19 cellular contexts compared by ENCODE assay signal in genomic region chr5:44236040-44236439, GRCh38.
DNase-seq lines count a peak whose midpoint lies in the region; ATAC-seq and TF ChIP-seq lines count a peak whose summit lies in the region.
"Had no signal": no experiment of that assay in that cellular context is flagged by ENCODE, and none has a peak within 500 bp of the region (broad histone marks: within the 10 kb centered on the region; RNA-seq: fewer than 3 reads in every experiment).

No MANE protein-coding gene starts in this region.

- H3K4me3 ChIP-seq in mesendoderm (ENCODE audit: low read length), result no peak overlapping the region
- H3K4me3 ChIP-seq: A549, GM12878, GM23248 had no signal

- H3K23ac ChIP-seq in H9 (ENCODE audit: insufficient read length, low read depth, low read length) (no peak overlapping the region), mesendoderm (ENCODE audit: low read length) (no peak overlapping the region)

- H3K4me1 ChIP-seq in H9 (ENCODE audit: insufficient read depth, low read length), result no peaks in the 10 kb centered on the region; the same call in 1 of the 2 replicates
- no peaks in the 10 kb centered on the region for H3K4me1 ChIP-seq in mesendoderm (ENCODE audit: control insufficient read depth, low read depth, low read length)
- H3K4me1 ChIP-seq: A549 had no signal

- H2BK5ac ChIP-seq in H9 (ENCODE audit: insufficient read length, low read length) (no peak overlapping the region), mesendoderm (ENCODE audit: low read length) (peak overlapping the region; percentile 56)

- H3K56ac ChIP-seq in H9 (ENCODE audit: insufficient read length, low read depth, low read length) (no peak overlapping the region), mesendoderm (ENCODE audit: low read length) (peak overlapping the region; percentile 38)

- no peak overlapping the region for H4K5ac ChIP-seq in H9 (ENCODE audit: insufficient read length, low read depth, low read length)
- no peak overlapping the region for H4K5ac ChIP-seq in mesendoderm (ENCODE audit: low read length)

- no peak overlapping the region for H2AFZ ChIP-seq in H9 (ENCODE audit: low read length)
- H2AFZ ChIP-seq: GM23248 had no signal

- no peak overlapping the region for H3K27ac ChIP-seq in H9 (ENCODE audit: insufficient read length, low read depth, low read length)
- no peak overlapping the region for H3K27ac ChIP-seq in mesendoderm (ENCODE audit: low read depth, low read length)
- H3K27ac ChIP-seq: A549, GM23248 had no signal

- POLR2A ChIA-PET in WTC11 (lab: Charles Lee), result interaction anchor here (0.7 kb wide), 1 partner anchor 155 kb away, joined by 5 read pairs; no protein-coding TSS in a partner anchor

- no peaks in the 10 kb centered on the region for H3K9me3 ChIP-seq in H9 (ENCODE audit: control insufficient read depth, low read depth, low read length)
- H3K9me3 ChIP-seq: A549 had no signal

- DNase-seq in H9, result peak; percentile 43
- no peak for DNase-seq in WTC11 (ENCODE audit: low spot score)
- peak; percentile 28 for DNase-seq in mesendoderm
- no peak for DNase-seq in T1000 (lab: John Stamatoyannopoulos, UW)
- no peak for DNase-seq in activated T-helper 1 cell treated with anti-CD3 and anti-CD28 coated beads, Interleukin-12 subunit alpha, Interleukin-12 subunit beta, Interleukin-2, Interleukin-4 antibody, amounts not matched to agents 30 ng/mL and 10 ng/mL and 1 ng/mL, durations not matched to agents 14 hours and 24 hours and 36 hours (ENCODE audit: low spot score)
- DNase-seq in islet precursor cell, result no peak
- DNase-seq: 8988T; ACHN; C1 segment of cervical spinal cord; Calu3; CD4-positive, alpha-beta memory T cell; COR-L47; DMS153; DND-41; GDM1; GM23248; HCEC 1CT had no signal

- H3K9ac ChIP-seq in H9 (ENCODE audit: extremely low read depth, insufficient read length, low read length), result no peak overlapping the region
- no peak overlapping the region for H3K9ac ChIP-seq in mesendoderm (ENCODE audit: low read length)
- H3K9ac ChIP-seq: GM23248 had no signal

- no CpG with 5 or more reads among the region's 4 CpGs for WGBS in H9 (ENCODE audit: extremely low coverage, insufficient read length, low lambda C conversion rate)
- no CpG with 5 or more reads among the region's 4 CpGs for WGBS in mesendoderm (ENCODE audit: extremely low coverage, insufficient coverage, low lambda C conversion rate)

- intact Hi-C loops in activated T-helper 1 cell treated with anti-CD3 and anti-CD28 coated beads, Interleukin-12 subunit alpha, Interleukin-12 subunit beta, Interleukin-2, Interleukin-4 antibody, amounts not matched to agents 30 ng/mL and 10 ng/mL and 1 ng/mL, durations not matched to agents 14 hours and 24 hours and 36 hours (cut with micrococcal nuclease), result no loop called here

- no peaks in the 10 kb centered on the region for H3K23me2 ChIP-seq in H9 (ENCODE audit: insufficient read length, low read depth, low read length, poor library complexity, severe bottlenecking)

- no peak overlapping the region for H2BK20ac ChIP-seq in H9 (ENCODE audit: low read depth, low read length, poor library complexity, severe bottlenecking)

- H3K18ac ChIP-seq in H9 (ENCODE audit: insufficient read length, low read depth, low read length) (no peak overlapping the region), mesendoderm (ENCODE audit: low read length) (no peak overlapping the region)

- peak; percentile 51; the same call in 1 of the 2 replicates for ATAC-seq in WTC11
- ATAC-seq: A549, GM12878 had no signal

- no peak overlapping the region for H2AK5ac ChIP-seq in H9 (ENCODE audit: insufficient read length, low read length)
- H2AK5ac ChIP-seq in mesendoderm (ENCODE audit: low read length), result no peak overlapping the region

- H3K27me3 ChIP-seq in H9 (ENCODE audit: insufficient read depth, low read length) (no peaks in the 10 kb centered on the region), mesendoderm (ENCODE audit: insufficient read depth, low read length, poor library complexity) (no peaks in the 10 kb centered on the region)

- CTCF ChIA-PET in WTC11 (lab: Charles Lee), result no interaction called here

- no peak overlapping the region for H3K14ac ChIP-seq in H9 (ENCODE audit: insufficient read depth, low read length)

- no peaks in the 10 kb centered on the region for H3K27me3 Mint-ChIP-seq in H9 (ENCODE audit: low read depth)
- no peaks in the 10 kb centered on the region for H3K27me3 Mint-ChIP-seq in WTC11 (ENCODE audit: low read depth)
- H3K27me3 Mint-ChIP-seq in activated T-helper 1 cell treated with anti-CD3 and anti-CD28 coated beads, Interleukin-12 subunit alpha, Interleukin-12 subunit beta, Interleukin-2, Interleukin-4 antibody, amounts not matched to agents 30 ng/mL and 10 ng/mL and 1 ng/mL, durations not matched to agents 14 hours and 24 hours and 36 hours (ENCODE audit: insufficient read depth), result no peaks in the 10 kb centered on the region
- H3K27me3 Mint-ChIP-seq: CD4-positive, alpha-beta memory T cell had no signal

- H3K36me3 Mint-ChIP-seq in H9 (ENCODE audit: insufficient read depth in 1 of 3, low read depth in 3 of 3) (no peaks in the 10 kb centered on the region), WTC11 (no peaks in the 10 kb centered on the region)
- no peaks in the 10 kb centered on the region for H3K36me3 Mint-ChIP-seq in activated T-helper 1 cell treated with anti-CD3 and anti-CD28 coated beads, Interleukin-12 subunit alpha, Interleukin-12 subunit beta, Interleukin-2, Interleukin-4 antibody, amounts not matched to agents 30 ng/mL and 10 ng/mL and 1 ng/mL, durations not matched to agents 14 hours and 24 hours and 36 hours (ENCODE audit: low read depth)
- H3K36me3 Mint-ChIP-seq: CD4-positive, alpha-beta memory T cell had no signal

- H2BK120ac ChIP-seq in H9 (ENCODE audit: low read depth, low read length, poor library complexity, severe bottlenecking) (no peak overlapping the region), mesendoderm (ENCODE audit: low read depth, low read length) (no peak overlapping the region)

- peaks cover 24 to 29% of the 10 kb centered on the region in 2 experiments for H3K4me1 Mint-ChIP-seq in H9
- peaks cover 50% of the 10 kb centered on the region for H3K4me1 Mint-ChIP-seq in WTC11
- no peaks in the 10 kb centered on the region for H3K4me1 Mint-ChIP-seq in activated T-helper 1 cell treated with anti-CD3 and anti-CD28 coated beads, Interleukin-12 subunit alpha, Interleukin-12 subunit beta, Interleukin-2, Interleukin-4 antibody, amounts not matched to agents 30 ng/mL and 10 ng/mL and 1 ng/mL, durations not matched to agents 14 hours and 24 hours and 36 hours (ENCODE audit: low read depth)
- H3K4me1 Mint-ChIP-seq: CD4-positive, alpha-beta memory T cell had no signal

- H3K9me3 Mint-ChIP-seq in H9 (no peaks in the 10 kb centered on the region; a peak in 1 of 5 replicates), WTC11 (peaks cover 6% of the 10 kb centered on the region)
- peaks cover 9% of the 10 kb centered on the region for H3K9me3 Mint-ChIP-seq in activated T-helper 1 cell treated with anti-CD3 and anti-CD28 coated beads, Interleukin-12 subunit alpha, Interleukin-12 subunit beta, Interleukin-2, Interleukin-4 antibody, amounts not matched to agents 30 ng/mL and 10 ng/mL and 1 ng/mL, durations not matched to agents 14 hours and 24 hours and 36 hours

- no peaks in the 10 kb centered on the region for H3K79me2 ChIP-seq in H9 (ENCODE audit: insufficient read depth, low read length)
- H3K79me2 ChIP-seq in mesendoderm (ENCODE audit: control insufficient read depth, insufficient read depth, low read length), result no peaks in the 10 kb centered on the region

- H3T11ph ChIP-seq in H9 (ENCODE audit: low read length), result no peak overlapping the region

- H3K4me2 ChIP-seq in H9 (ENCODE audit: insufficient read depth, insufficient read length, low read length) (no peak overlapping the region), mesendoderm (ENCODE audit: low read length) (no peak overlapping the region)
- H3K4me2 ChIP-seq: A549 had no signal

- H3K79me1 ChIP-seq in H9 (ENCODE audit: insufficient read depth, low read depth, low read length, poor library complexity, severe bottlenecking), result no peaks in the 10 kb centered on the region
- H3K79me1 ChIP-seq in mesendoderm (ENCODE audit: low read length), result no peaks in the 10 kb centered on the region

- no peak for TF ChIP-seq CTCF in H9 (conservative IDR thresholded peaks at IDR 0.05)
- no peak for TF ChIP-seq CTCF in WTC11 (IDR thresholded peaks at IDR 0.05)

- H2BK15ac ChIP-seq in H9 (ENCODE audit: low read depth, low read length), result no peak overlapping the region
- no peak overlapping the region for H2BK15ac ChIP-seq in mesendoderm (replicated peaks; ENCODE audit: low read depth)

- H3K4me3 Mint-ChIP-seq in H9 (no peak overlapping the region), WTC11 (no peak overlapping the region)
- H3K4me3 Mint-ChIP-seq in activated T-helper 1 cell treated with anti-CD3 and anti-CD28 coated beads, Interleukin-12 subunit alpha, Interleukin-12 subunit beta, Interleukin-2, Interleukin-4 antibody, amounts not matched to agents 30 ng/mL and 10 ng/mL and 1 ng/mL, durations not matched to agents 14 hours and 24 hours and 36 hours, result no peak overlapping the region
- H3K4me3 Mint-ChIP-seq: CD4-positive, alpha-beta memory T cell had no signal

- no peak overlapping the region for H4K91ac ChIP-seq in H9 (ENCODE audit: insufficient read length, low read depth, low read length)

- H3K27ac Mint-ChIP-seq in H9 (peak overlapping the region in 2 of 3 experiments; percentile 54 to 78; a peak in 2 of 7 replicates), WTC11 (no peak overlapping the region)
- H3K27ac Mint-ChIP-seq in activated T-helper 1 cell treated with anti-CD3 and anti-CD28 coated beads, Interleukin-12 subunit alpha, Interleukin-12 subunit beta, Interleukin-2, Interleukin-4 antibody, amounts not matched to agents 30 ng/mL and 10 ng/mL and 1 ng/mL, durations not matched to agents 14 hours and 24 hours and 36 hours, result no peak overlapping the region

- H4K20me1 ChIP-seq in H9 (ENCODE audit: control insufficient read depth, insufficient read depth, insufficient read length), result no peaks in the 10 kb centered on the region

- H4K8ac ChIP-seq in H9 (replicated peaks; ENCODE audit: insufficient read length, low read depth, low read length) (no peak overlapping the region), mesendoderm (ENCODE audit: low read depth, low read length) (no peak overlapping the region)

- no peaks in the 10 kb centered on the region for H3K36me3 ChIP-seq in mesendoderm (ENCODE audit: control insufficient read depth, insufficient read depth, low read length)

- no peak overlapping the region for H2BK12ac ChIP-seq in H9 (ENCODE audit: insufficient read length, low read depth, low read length)

- H3K4ac ChIP-seq in H9 (ENCODE audit: low read depth, low read length), result no peak overlapping the region
- peak overlapping the region; percentile 86 for H3K4ac ChIP-seq in mesendoderm (ENCODE audit: low read depth, low read length)

TF ChIP-seq in WTC11, 78 proteins besides CTCF, POLR2A, EP300 and RAD21 (continues in another document):
- no peak for TF ChIP-seq GABPB1 (CRISPR knock-in tag; IDR thresholded peaks at IDR 0.05)
- TF ChIP-seq RELA (CRISPR knock-in tag; IDR thresholded peaks at IDR 0.05; ENCODE audit: borderline replicate concordance), result no peak
- no peak for TF ChIP-seq ZNF138 (CRISPR knock-in tag; conservative IDR thresholded peaks at IDR 0.05)
- no peak for TF ChIP-seq GTF2I (CRISPR knock-in tag; conservative IDR thresholded peaks at IDR 0.05)
- TF ChIP-seq ZNF671 (CRISPR knock-in tag; IDR thresholded peaks at IDR 0.05), result no peak

Comparison
In these comparisons a context has a peak if more than half of its experiments do, and no peak if none do; other contexts are left out.
1. DNase-seq: peak in H9 (single experiment) and mesendoderm (single experiment); none in WTC11 (single experiment), T1000 (single experiment), activated T-helper 1 cell treated with anti-CD3 and anti-CD28 coated beads, Interleukin-12 subunit alpha, Interleukin-12 subunit beta, Interleukin-2, Interleukin-4 antibody, amounts not matched to agents 30 ng/mL and 10 ng/mL and 1 ng/mL, durations not matched to agents 14 hours and 24 hours and 36 hours (single experiment) and islet precursor cell (single experiment).
2. H3K27ac Mint-ChIP-seq: peak in H9 (2 of 3); none in WTC11 (single experiment) and activated T-helper 1 cell treated with anti-CD3 and anti-CD28 coated beads, Interleukin-12 subunit alpha, Interleukin-12 subunit beta, Interleukin-2, Interleukin-4 antibody, amounts not matched to agents 30 ng/mL and 10 ng/mL and 1 ng/mL, durations not matched to agents 14 hours and 24 hours and 36 hours (single experiment).